ENCODE assay signal across 11 cellular contexts in genomic region chr1:156926695-156927094, GRCh38. TPM values are rescaled to one million over a fixed set of nuclear protein-coding genes. Genes with fewer than 3 reads are reported as not detected.
"Had no signal": no experiment of that assay in that cellular context is flagged by ENCODE, and none has a peak within 500 bp of the region (broad histone marks: within the 10 kb centered on the region; RNA-seq: fewer than 3 reads in every experiment).

No MANE protein-coding gene starts in this region.

RNA-seq across cellular contexts. Expression of gene LRRC71, which starts 6.3 kb away (rescaled TPM):
- total RNA-seq: activated T-cell treated with anti-CD3 and anti-CD28 coated beads, Interleukin-2, amount 50 U/mL, for 72 hours; bronchial epithelial cell; esophagus squamous epithelium; gastrocnemius medialis; hepatocyte; left colon; liver; mammary epithelial cell; pancreas had no signal
- polyA plus RNA-seq: hepatocyte, keratinocyte, mammary epithelial cell, urinary bladder had no signal
